Comparison of ENCODE assay signal across 28 cellular contexts in the genomic region with DNA sequence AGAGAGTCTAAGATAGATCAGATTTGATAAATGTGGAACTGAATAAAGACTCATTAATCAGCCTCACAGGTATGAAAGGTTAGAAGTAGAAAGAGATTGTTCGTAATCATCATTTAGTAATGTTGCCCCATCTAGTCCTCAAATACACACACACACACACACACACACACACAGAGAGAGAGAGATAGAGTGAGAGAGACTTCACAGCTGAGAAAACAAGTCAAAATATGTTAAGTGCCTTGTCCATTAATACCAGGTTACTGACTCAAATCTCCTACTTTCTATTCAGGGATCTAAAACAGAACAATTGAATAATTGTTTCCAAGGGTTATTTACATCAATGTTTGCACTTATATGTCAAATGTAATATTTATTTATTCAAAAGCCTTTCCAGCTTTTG.
DNase-seq lines count a peak whose midpoint lies in the region; ATAC-seq, FAIRE-seq and TF ChIP-seq lines count a peak whose summit lies in the region.
"Had no signal": no experiment of that assay in that cellular context is flagged by ENCODE, and none has a peak within 500 bp of the region (broad histone marks: within the 10 kb centered on the region; RNA-seq: fewer than 3 reads in every experiment).

No MANE protein-coding gene starts in this region.

- no peaks in the 10 kb centered on the region for H3K9me3 ChIP-seq in pancreas
- H3K9me3 ChIP-seq: SK-N-SH had no signal

- no peaks in the 10 kb centered on the region for H3K4me1 Mint-ChIP-seq in activated T-helper 1 cell treated with anti-CD3 and anti-CD28 coated beads, Interleukin-12 subunit alpha, Interleukin-12 subunit beta, Interleukin-2, Interleukin-4 antibody, amounts not matched to agents 30 ng/mL and 10 ng/mL and 1 ng/mL, durations not matched to agents 14 hours and 24 hours and 36 hours (ENCODE audit: low read depth)

- no peaks in the 10 kb centered on the region for H3K36me3 Mint-ChIP-seq in activated T-helper 1 cell treated with anti-CD3 and anti-CD28 coated beads, Interleukin-12 subunit alpha, Interleukin-12 subunit beta, Interleukin-2, Interleukin-4 antibody, amounts not matched to agents 30 ng/mL and 10 ng/mL and 1 ng/mL, durations not matched to agents 14 hours and 24 hours and 36 hours (ENCODE audit: low read depth)
- H3K36me3 Mint-ChIP-seq: CD4-positive, alpha-beta memory T cell had no signal

- no peak for FAIRE-seq in pancreas (lab: Jason Lieb, UNC)
- FAIRE-seq: GM12892, GM19239 had no signal

- H3K4me1 ChIP-seq in pancreas: peaks cover 0 to 8% (median 0%) of the 10 kb centered on the region in 3 donors

- no peaks in the 10 kb centered on the region for H3K27me3 Mint-ChIP-seq in activated T-helper 1 cell treated with anti-CD3 and anti-CD28 coated beads, Interleukin-12 subunit alpha, Interleukin-12 subunit beta, Interleukin-2, Interleukin-4 antibody, amounts not matched to agents 30 ng/mL and 10 ng/mL and 1 ng/mL, durations not matched to agents 14 hours and 24 hours and 36 hours (ENCODE audit: insufficient read depth)
- H3K27me3 Mint-ChIP-seq: CD4-positive, alpha-beta memory T cell had no signal

- H3K27ac ChIP-seq in pancreas: no peak overlapping the region

- no peak for TF ChIP-seq CTCF in pancreas (IDR thresholded peaks at IDR 0.05)

- no peak overlapping the region for H3K27ac Mint-ChIP-seq in activated T-helper 1 cell treated with anti-CD3 and anti-CD28 coated beads, Interleukin-12 subunit alpha, Interleukin-12 subunit beta, Interleukin-2, Interleukin-4 antibody, amounts not matched to agents 30 ng/mL and 10 ng/mL and 1 ng/mL, durations not matched to agents 14 hours and 24 hours and 36 hours
- H3K27ac Mint-ChIP-seq: CD4-positive, alpha-beta memory T cell; T-helper 1 cell treated with Interleukin-12 subunit alpha and Interleukin-12 subunit beta and Interleukin-4 antibody, amounts not matched to agents 30 μg/mL and 1 μg/mL, for 36 hours had no signal

- no peak overlapping the region for H3K4me3 ChIP-seq in pancreas

- 9% methylated on average over 1 of the region's 1 CpG for WGBS in pancreas, 2 donors

- no peaks in the 10 kb centered on the region for H3K36me3 ChIP-seq in pancreas

- intact Hi-C loops in pancreas (cut with DNase I): no loop called here
- intact Hi-C loops in activated T-helper 1 cell treated with anti-CD3 and anti-CD28 coated beads, Interleukin-12 subunit alpha, Interleukin-12 subunit beta, Interleukin-2, Interleukin-4 antibody, amounts not matched to agents 30 ng/mL and 10 ng/mL and 1 ng/mL, durations not matched to agents 14 hours and 24 hours and 36 hours (cut with micrococcal nuclease): no loop called here

- DNase-seq in HT-29 (ENCODE audit: low spot score) (peak; percentile 9), NCI-H1048 (lab: John Stamatoyannopoulos, UW) (peak; percentile 24), NCI-H748 (lab: John Stamatoyannopoulos, UW; ENCODE audit: unreplicated experiment) (peak; percentile 82), pancreas (peak in 1 of 6 donors; percentile 12), amniotic stem cell (lab: John Stamatoyannopoulos, UW) (no peak)
- DNase-seq in activated CD4-positive, alpha-beta T cell treated with anti-CD3 and anti-CD28 coated beads for 1 hour: no peak
- DNase-seq in activated T-helper 1 cell treated with anti-CD3 and anti-CD28 coated beads, Interleukin-12 subunit alpha, Interleukin-12 subunit beta, Interleukin-2, Interleukin-4 antibody, amounts not matched to agents 30 ng/mL and 10 ng/mL and 1 ng/mL, durations not matched to agents 14 hours and 24 hours and 36 hours (ENCODE audit: low spot score): no peak
- DNase-seq: C1 segment of cervical spinal cord; CD4-positive, alpha-beta memory T cell; DMS 273 treated with DMSO at 0.1 percent for 48 hours; DND-41; H7; KG1; MM.1S; NCI-H1092; NCI-H1436 treated with DMSO at 0.1 percent for 48 hours; NCI-H187 treated with DMSO at 0.1 percent for 48 hours; NCI-H2171; NCI-H226; NCI-H510A; NCI-H82; NK-92 treated with Interleukin-12 subunit alpha and Interleukin-12 subunit beta, amount 100 ng/mL, for 24 hours; PC-3; SK-N-SH; SW 1271 had no signal

- peak in 3 of 4 donors; percentile 57 to 80 (median 67) for ATAC-seq in pancreas
- ATAC-seq: PC-3 had no signal

- no peak overlapping the region for H3K4me3 Mint-ChIP-seq in activated T-helper 1 cell treated with anti-CD3 and anti-CD28 coated beads, Interleukin-12 subunit alpha, Interleukin-12 subunit beta, Interleukin-2, Interleukin-4 antibody, amounts not matched to agents 30 ng/mL and 10 ng/mL and 1 ng/mL, durations not matched to agents 14 hours and 24 hours and 36 hours
- H3K4me3 Mint-ChIP-seq: CD4-positive, alpha-beta memory T cell; T-helper 1 cell treated with Interleukin-12 subunit alpha and Interleukin-12 subunit beta and Interleukin-4 antibody, amounts not matched to agents 30 μg/mL and 1 μg/mL, for 36 hours had no signal

- peaks cover 15% of the 10 kb centered on the region for H3K9me3 Mint-ChIP-seq in activated T-helper 1 cell treated with anti-CD3 and anti-CD28 coated beads, Interleukin-12 subunit alpha, Interleukin-12 subunit beta, Interleukin-2, Interleukin-4 antibody, amounts not matched to agents 30 ng/mL and 10 ng/mL and 1 ng/mL, durations not matched to agents 14 hours and 24 hours and 36 hours

- H3K27me3 ChIP-seq in pancreas: no peaks in the 10 kb centered on the region

Comparison
In these comparisons a context has a peak if more than half of its experiments do, and no peak if none do; other contexts are left out.
1. DNase-seq: peak in HT-29 (single experiment), NCI-H1048 (single experiment) and NCI-H748 (single experiment); none in amniotic stem cell (single experiment), activated CD4-positive, alpha-beta T cell treated with anti-CD3 and anti-CD28 coated beads for 1 hour (single experiment) and activated T-helper 1 cell treated with anti-CD3 and anti-CD28 coated beads, Interleukin-12 subunit alpha, Interleukin-12 subunit beta, Interleukin-2, Interleukin-4 antibody, amounts not matched to agents 30 ng/mL and 10 ng/mL and 1 ng/mL, durations not matched to agents 14 hours and 24 hours and 36 hours (single experiment).